In genomic region chr17:16023881-16024280, GRCh38 we compare ENCODE assay signal across 25 cellular contexts.
"Had no signal": no experiment of that assay in that cellular context is flagged by ENCODE, and none has a peak within 500 bp of the region (broad histone marks: within the 10 kb centered on the region; RNA-seq: fewer than 3 reads in every experiment).

No MANE protein-coding gene starts in this region.

- H3K4me1 ChIP-seq: neural progenitor cell, tibial nerve had no signal

- H3K4me1 Mint-ChIP-seq: neural progenitor cell had no signal

- FAIRE-seq: colon, endometrium, islet of Langerhans had no signal

- H3K4me3 ChIP-seq: adrenal gland, body of pancreas, esophagus squamous epithelium, left lung, lower lobe of right lung, neural progenitor cell, right atrium auricular region, tibial nerve had no signal

- H3K4me2 ChIP-seq: neural progenitor cell had no signal

- H3K27me3 ChIP-seq: adrenal gland, body of pancreas, esophagus squamous epithelium, left lung, neural progenitor cell, right atrium auricular region, tibial nerve had no signal

- H3K4me3 Mint-ChIP-seq: natural killer cell, neural progenitor cell had no signal

- H3K9me3 Mint-ChIP-seq: natural killer cell, neural progenitor cell had no signal

- H3K9me3 ChIP-seq: adrenal gland, body of pancreas, esophagus squamous epithelium, left lung, lower lobe of right lung, right atrium auricular region, tibial nerve had no signal

- H3K9ac ChIP-seq: neural progenitor cell, parathyroid adenoma had no signal

- H3K27ac Mint-ChIP-seq: neural progenitor cell had no signal

- ATAC-seq: body of pancreas, left lung, lower lobe of right lung, natural killer cell had no signal

- H3K27ac ChIP-seq: adrenal gland, body of pancreas, epithelial cell of prostate, esophagus squamous epithelium, left lung, lower lobe of right lung, neural progenitor cell, parathyroid adenoma, right atrium auricular region, tibial nerve had no signal

- H2AFZ ChIP-seq: neural progenitor cell, parathyroid adenoma had no signal

- DNase-seq: activated CD4-positive, alpha-beta T cell treated with anti-CD3 and anti-CD28 coated beads for 48 hours; activated gamma-delta T cell; activated naive CD4-positive, alpha-beta T cell treated with anti-CD3 and anti-CD28 coated beads, Interleukin-2, amount 50 U/mL, for 16 hours; adrenal gland; aorta; body of pancreas; effector CD8-positive, alpha-beta T cell; esophagus squamous epithelium; foreskin melanocyte; left lung; lower lobe of right lung; mesendoderm; natural killer cell; occipital lobe; stimulated activated CD4-positive, alpha-beta T cell treated with anti-CD3 and anti-CD28 coated beads, Interleukin-15, amount 100 ng/mL, for 24 hours; stimulated activated CD4-positive, alpha-beta T cell treated with anti-CD3 and anti-CD28 coated beads, Interleukin-2, amount 100 ng/mL, for 24 hours; stimulated activated naive CD4-positive, alpha-beta T cell had no signal
